15 cellular contexts compared by ENCODE assay signal in genomic region chr2:238359403-238359802, GRCh38. TPM values are rescaled to one million over a fixed set of nuclear protein-coding genes. Genes with fewer than 3 reads are reported as not detected.
DNase-seq lines count a peak whose midpoint lies in the region; ATAC-seq and TF ChIP-seq lines count a peak whose summit lies in the region.
"Had no signal": no experiment of that assay in that cellular context is flagged by ENCODE, and none has a peak within 500 bp of the region (broad histone marks: within the 10 kb centered on the region; RNA-seq: fewer than 3 reads in every experiment).

No MANE protein-coding gene starts in this region.

- H3K27ac ChIP-seq in CD4-positive, CD25-positive, alpha-beta regulatory T cell (ENCODE audit: insufficient read depth, low read length, poor library complexity, severe bottlenecking), result no peak overlapping the region
- H3K27ac ChIP-seq in caudate nucleus (ENCODE audit: low read depth, low read length), result no peak overlapping the region
- H3K27ac ChIP-seq: A549, C4-2B, GM23248 had no signal

- no peaks in the 10 kb centered on the region for H3K27me3 Mint-ChIP-seq in activated CD8-positive, alpha-beta T cell treated with anti-CD3 and anti-CD28 coated beads, Interleukin-2, amount 10 ng/mL, durations not matched to agents 7 days and 5 days (ENCODE audit: low read depth)
- H3K27me3 Mint-ChIP-seq in activated CD8-positive, alpha-beta T cell treated with anti-CD3 and anti-CD28 coated beads for 36 hours, result no peaks in the 10 kb centered on the region
- H3K27me3 Mint-ChIP-seq in CD4-positive, CD25-positive, alpha-beta regulatory T cell, result no peaks in the 10 kb centered on the region
- H3K27me3 Mint-ChIP-seq in brain, result no peaks in the 10 kb centered on the region
- H3K27me3 Mint-ChIP-seq in stimulated activated naive B cell treated with anti-CD40 and anti-IgM and Interleukin-4, amounts not matched to agents 10 μg/mL and 1 μg/mL and 100 μg/mL, for 72 hours, result no peaks in the 10 kb centered on the region
- H3K27me3 Mint-ChIP-seq: CD4-positive, alpha-beta memory T cell had no signal

- POLR2A ChIA-PET in activated CD8-positive, alpha-beta T cell treated with anti-CD3 and anti-CD28 coated beads, Interleukin-2, amount 10 ng/mL, durations not matched to agents 7 days and 5 days (lab: Charles Lee), result no interaction called here
- POLR2A ChIA-PET in activated CD8-positive, alpha-beta T cell treated with anti-CD3 and anti-CD28 coated beads for 36 hours (lab: Charles Lee), result no interaction called here

- no peaks in the 10 kb centered on the region for H3K4me1 ChIP-seq in CD4-positive, CD25-positive, alpha-beta regulatory T cell (ENCODE audit: control insufficient read depth, insufficient read depth, low read length, poor library complexity, severe bottlenecking)
- H3K4me1 ChIP-seq: HAP-1 had no signal

- CTCF ChIA-PET in activated CD8-positive, alpha-beta T cell treated with anti-CD3 and anti-CD28 coated beads, Interleukin-2, amount 10 ng/mL, durations not matched to agents 7 days and 5 days (lab: Charles Lee), result no interaction called here
- CTCF ChIA-PET in activated CD8-positive, alpha-beta T cell treated with anti-CD3 and anti-CD28 coated beads for 36 hours (lab: Charles Lee), result no interaction called here

- no peak for DNase-seq in activated CD8-positive, alpha-beta T cell treated with anti-CD3 and anti-CD28 coated beads, Interleukin-2, amount 10 ng/mL, durations not matched to agents 7 days and 5 days
- no peak for DNase-seq in activated CD8-positive, alpha-beta T cell treated with anti-CD3 and anti-CD28 coated beads for 36 hours
- DNase-seq in CD4-positive, CD25-positive, alpha-beta regulatory T cell, result peak in 1 of 3 donors; percentile 67
- no peak for DNase-seq in stimulated activated naive B cell treated with anti-CD40 and anti-IgM and Interleukin-4, amounts not matched to agents 10 μg/mL and 1 μg/mL and 100 μg/mL, for 72 hours
- no peak for DNase-seq in caudate nucleus (lab: John Stamatoyannopoulos, UW)
- DNase-seq: AML-193; CD4-positive, alpha-beta memory T cell; DMS153; DMS79; GDM1; GM23248 had no signal

- ATAC-seq in activated CD8-positive, alpha-beta T cell treated with anti-CD3 and anti-CD28 coated beads, Interleukin-2, amount 10 ng/mL, durations not matched to agents 7 days and 5 days, result no peak
- ATAC-seq in activated CD8-positive, alpha-beta T cell treated with anti-CD3 and anti-CD28 coated beads for 36 hours, result no peak
- ATAC-seq in CD4-positive, CD25-positive, alpha-beta regulatory T cell (ENCODE audit: low read depth in 2 of 2), result no peak
- no peak for ATAC-seq in stimulated activated naive B cell treated with anti-CD40 and anti-IgM and Interleukin-4, amounts not matched to agents 10 μg/mL and 1 μg/mL and 100 μg/mL, for 72 hours (replicated peaks)
- ATAC-seq: A549 had no signal

- H3K36me3 Mint-ChIP-seq in activated CD8-positive, alpha-beta T cell treated with anti-CD3 and anti-CD28 coated beads, Interleukin-2, amount 10 ng/mL, durations not matched to agents 7 days and 5 days (ENCODE audit: low read depth), result no peaks in the 10 kb centered on the region
- H3K36me3 Mint-ChIP-seq in activated CD8-positive, alpha-beta T cell treated with anti-CD3 and anti-CD28 coated beads for 36 hours (ENCODE audit: low read depth), result no peaks in the 10 kb centered on the region
- H3K36me3 Mint-ChIP-seq in CD4-positive, CD25-positive, alpha-beta regulatory T cell, result peaks cover 42% of the 10 kb centered on the region
- H3K36me3 Mint-ChIP-seq in brain, result peaks cover 47% of the 10 kb centered on the region
- peaks cover 23 to 44% of the 10 kb centered on the region in 2 donors for H3K36me3 Mint-ChIP-seq in stimulated activated naive B cell treated with anti-CD40 and anti-IgM and Interleukin-4, amounts not matched to agents 10 μg/mL and 1 μg/mL and 100 μg/mL, for 72 hours

- H3K27ac Mint-ChIP-seq in activated CD8-positive, alpha-beta T cell treated with anti-CD3 and anti-CD28 coated beads, Interleukin-2, amount 10 ng/mL, durations not matched to agents 7 days and 5 days, result peak overlapping the region; percentile 14
- H3K27ac Mint-ChIP-seq in activated CD8-positive, alpha-beta T cell treated with anti-CD3 and anti-CD28 coated beads for 36 hours, result no peak overlapping the region
- peak overlapping the region in 2 of 3 donors; percentile 41 to 51 for H3K27ac Mint-ChIP-seq in CD4-positive, CD25-positive, alpha-beta regulatory T cell
- peak overlapping the region in 3 of 5 experiments; percentile 38 to 87 (median 58) for H3K27ac Mint-ChIP-seq in brain
- peak overlapping the region; percentile 7 for H3K27ac Mint-ChIP-seq in stimulated activated naive B cell treated with anti-CD40 and anti-IgM and Interleukin-4, amounts not matched to agents 10 μg/mL and 1 μg/mL and 100 μg/mL, for 72 hours
- H3K27ac Mint-ChIP-seq: CD4-positive, alpha-beta memory T cell had no signal

- H3K9me3 ChIP-seq in CD4-positive, CD25-positive, alpha-beta regulatory T cell (ENCODE audit: control insufficient read depth in 2 of 2, low read length in 2 of 2), result no peaks in the 10 kb centered on the region
- H3K9me3 ChIP-seq: A549, HAP-1 had no signal

- H3K27me3 ChIP-seq in CD4-positive, CD25-positive, alpha-beta regulatory T cell (ENCODE audit: control insufficient read depth, insufficient read depth, low read length), result no peaks in the 10 kb centered on the region

- peaks cover 28% of the 10 kb centered on the region for H3K4me1 Mint-ChIP-seq in activated CD8-positive, alpha-beta T cell treated with anti-CD3 and anti-CD28 coated beads, Interleukin-2, amount 10 ng/mL, durations not matched to agents 7 days and 5 days (ENCODE audit: low read depth)
- no peaks in the 10 kb centered on the region for H3K4me1 Mint-ChIP-seq in activated CD8-positive, alpha-beta T cell treated with anti-CD3 and anti-CD28 coated beads for 36 hours (ENCODE audit: low read depth)
- H3K4me1 Mint-ChIP-seq in CD4-positive, CD25-positive, alpha-beta regulatory T cell, result peaks cover 0 to 15% (median 6%) of the 10 kb centered on the region in 4 donors
- H3K4me1 Mint-ChIP-seq in brain, result peaks cover 11% of the 10 kb centered on the region
- H3K4me1 Mint-ChIP-seq in stimulated activated naive B cell treated with anti-CD40 and anti-IgM and Interleukin-4, amounts not matched to agents 10 μg/mL and 1 μg/mL and 100 μg/mL, for 72 hours, result peaks cover 0 to 2% of the 10 kb centered on the region in 2 donors

- H3K4me3 Mint-ChIP-seq in activated CD8-positive, alpha-beta T cell treated with anti-CD3 and anti-CD28 coated beads, Interleukin-2, amount 10 ng/mL, durations not matched to agents 7 days and 5 days, result no peak overlapping the region
- no peak overlapping the region for H3K4me3 Mint-ChIP-seq in activated CD8-positive, alpha-beta T cell treated with anti-CD3 and anti-CD28 coated beads for 36 hours
- H3K4me3 Mint-ChIP-seq in CD4-positive, CD25-positive, alpha-beta regulatory T cell, result no peak overlapping the region
- no peak overlapping the region for H3K4me3 Mint-ChIP-seq in brain
- H3K4me3 Mint-ChIP-seq in stimulated activated naive B cell treated with anti-CD40 and anti-IgM and Interleukin-4, amounts not matched to agents 10 μg/mL and 1 μg/mL and 100 μg/mL, for 72 hours, result no peak overlapping the region
- H3K4me3 Mint-ChIP-seq: CD4-positive, alpha-beta memory T cell had no signal

- intact Hi-C loops in activated CD8-positive, alpha-beta T cell treated with anti-CD3 and anti-CD28 coated beads for 36 hours (cut with micrococcal nuclease), result no loop called here

- H3K4me3 ChIP-seq in CD4-positive, CD25-positive, alpha-beta regulatory T cell (ENCODE audit: low read depth, low read length), result no peak overlapping the region
- H3K4me3 ChIP-seq: A549, GM23248, HAP-1 had no signal

- no peaks in the 10 kb centered on the region for H3K9me3 Mint-ChIP-seq in activated CD8-positive, alpha-beta T cell treated with anti-CD3 and anti-CD28 coated beads, Interleukin-2, amount 10 ng/mL, durations not matched to agents 7 days and 5 days (ENCODE audit: insufficient read depth)
- H3K9me3 Mint-ChIP-seq in activated CD8-positive, alpha-beta T cell treated with anti-CD3 and anti-CD28 coated beads for 36 hours, result no peaks in the 10 kb centered on the region
- H3K9me3 Mint-ChIP-seq in CD4-positive, CD25-positive, alpha-beta regulatory T cell, result no peaks in the 10 kb centered on the region
- H3K9me3 Mint-ChIP-seq in brain, result peaks cover 0 to 6% (median 0%) of the 10 kb centered on the region in 5 experiments
- H3K9me3 Mint-ChIP-seq in stimulated activated naive B cell treated with anti-CD40 and anti-IgM and Interleukin-4, amounts not matched to agents 10 μg/mL and 1 μg/mL and 100 μg/mL, for 72 hours, result no peaks in the 10 kb centered on the region
- H3K9me3 Mint-ChIP-seq: CD4-positive, alpha-beta memory T cell had no signal

- peaks cover 2% of the 10 kb centered on the region for H3K36me3 ChIP-seq in CD4-positive, CD25-positive, alpha-beta regulatory T cell (ENCODE audit: control insufficient read depth, insufficient read depth, low read length)

- no peak for TF ChIP-seq CTCF in activated CD8-positive, alpha-beta T cell treated with anti-CD3 and anti-CD28 coated beads for 36 hours (IDR thresholded peaks at IDR 0.05)
- no peak for TF ChIP-seq CTCF in brain (conservative IDR thresholded peaks at IDR 0.05)

RNA-seq across cellular contexts. Expression of gene TRAF3IP1, which starts 39.1 kb away (rescaled TPM):
- 1 to 10 TPM; 7.1 to 7.5 TPM for total RNA-seq in activated CD8-positive, alpha-beta T cell treated with anti-CD3 and anti-CD28 coated beads, Interleukin-2, amount 10 ng/mL, durations not matched to agents 7 days and 5 days
- total RNA-seq in activated CD8-positive, alpha-beta T cell treated with anti-CD3 and anti-CD28 coated beads for 36 hours, result 1 to 10 TPM; 7.1 to 7.9 TPM
- total RNA-seq in CD4-positive, CD25-positive, alpha-beta regulatory T cell, result 9.9 TPM
- 1 to 10 TPM; 3.1 to 3.8 (median 3.4) TPM for polyA plus RNA-seq in CD4-positive, CD25-positive, alpha-beta regulatory T cell
- polyA plus RNA-seq in brain (ENCODE audit: insufficient read depth, low read depth, low replicate concordance), result 7.9 TPM
